Comparison of ENCODE assay signal across 14 cellular contexts in genomic region chr5:118592678-118593328, GRCh38.
DNase-seq lines count a peak whose midpoint lies in the region; TF ChIP-seq lines count a peak whose summit lies in the region.
"Had no signal": no experiment of that assay in that cellular context is flagged by ENCODE, and none has a peak within 500 bp of the region (broad histone marks: within the 10 kb centered on the region; RNA-seq: fewer than 3 reads in every experiment).

No MANE protein-coding gene starts in this region.

- no peaks in the 10 kb centered on the region for H3K36me3 ChIP-seq in osteoblast (ENCODE audit: insufficient read depth, low read length)
- no peaks in the 10 kb centered on the region for H3K36me3 ChIP-seq in Karpas-422 (ENCODE audit: insufficient read depth, low read length)
- H3K36me3 ChIP-seq: esophagus squamous epithelium had no signal

- H2AK5ac ChIP-seq in H9 (ENCODE audit: insufficient read length, low read length), result no peak overlapping the region

- no peaks in the 10 kb centered on the region for H3K27me3 Mint-ChIP-seq in H9 (ENCODE audit: low read depth)
- H3K27me3 Mint-ChIP-seq: memory B cell had no signal

- no peak overlapping the region for H4K91ac ChIP-seq in H9 (ENCODE audit: insufficient read length, low read depth, low read length)

- H4K5ac ChIP-seq in H9 (ENCODE audit: insufficient read length, low read depth, low read length), result no peak overlapping the region

- WGBS in H9 (ENCODE audit: extremely low coverage, insufficient read length, low lambda C conversion rate), result no CpG with 5 or more reads among the region's 4 CpGs

- H2BK120ac ChIP-seq in H9 (ENCODE audit: low read depth, low read length, poor library complexity, severe bottlenecking), result no peak overlapping the region

- no peak overlapping the region for H4K8ac ChIP-seq in H9 (replicated peaks; ENCODE audit: insufficient read length, low read depth, low read length)

- no peak overlapping the region for H2BK20ac ChIP-seq in H9 (ENCODE audit: low read depth, low read length, poor library complexity, severe bottlenecking)

- H3K27ac Mint-ChIP-seq in H9, result no peak overlapping the region
- H3K27ac Mint-ChIP-seq: memory B cell had no signal

- no peaks in the 10 kb centered on the region for H3K9me2 ChIP-seq in Karpas-422 (replicated peaks; ENCODE audit: insufficient read depth, low read length)

- no peaks in the 10 kb centered on the region for H3K4me1 Mint-ChIP-seq in H9
- H3K4me1 Mint-ChIP-seq: memory B cell had no signal

- H3K27ac ChIP-seq in H9 (ENCODE audit: insufficient read length, low read depth, low read length), result no peak overlapping the region
- H3K27ac ChIP-seq in osteoblast (ENCODE audit: low read depth, low read length), result no peak overlapping the region
- H3K27ac ChIP-seq in Karpas-422 (ENCODE audit: low read length), result no peak overlapping the region
- H3K27ac ChIP-seq: esophagus squamous epithelium had no signal

- H3K4me1 ChIP-seq in H9 (ENCODE audit: insufficient read depth, low read length) (no peaks in the 10 kb centered on the region), osteoblast (ENCODE audit: insufficient read depth, low read length) (no peaks in the 10 kb centered on the region), Karpas-422 (ENCODE audit: low read length) (no peaks in the 10 kb centered on the region)
- H3K4me1 ChIP-seq: esophagus squamous epithelium had no signal

- no peak overlapping the region for H3K4me3 ChIP-seq in astrocyte of the cerebellum (ENCODE audit: low read depth, low read length)
- H3K4me3 ChIP-seq in osteoblast (ENCODE audit: insufficient read depth, low read length), result no peak overlapping the region
- no peak overlapping the region for H3K4me3 ChIP-seq in Karpas-422 (ENCODE audit: low read length)
- H3K4me3 ChIP-seq: esophagus squamous epithelium had no signal

- no peaks in the 10 kb centered on the region for H3K79me2 ChIP-seq in H9 (ENCODE audit: insufficient read depth, low read length)
- no peaks in the 10 kb centered on the region for H3K79me2 ChIP-seq in osteoblast (ENCODE audit: insufficient read depth, low read length)
- H3K79me2 ChIP-seq in Karpas-422 (ENCODE audit: low read length), result no peaks in the 10 kb centered on the region

- H3K9me3 Mint-ChIP-seq in H9, result no peaks in the 10 kb centered on the region; a peak in 1 of 5 replicates
- H3K9me3 Mint-ChIP-seq: memory B cell had no signal

- H3K27me3 ChIP-seq in H9 (ENCODE audit: insufficient read depth, low read length) (no peaks in the 10 kb centered on the region), osteoblast (ENCODE audit: insufficient read depth, low read length) (no peaks in the 10 kb centered on the region), Karpas-422 (ENCODE audit: low read length) (no peaks in the 10 kb centered on the region)
- H3K27me3 ChIP-seq: esophagus squamous epithelium had no signal

- H2BK12ac ChIP-seq in H9 (ENCODE audit: insufficient read length, low read depth, low read length), result no peak overlapping the region

- no peak overlapping the region for H3K9ac ChIP-seq in H9 (ENCODE audit: extremely low read depth, insufficient read length, low read length)
- H3K9ac ChIP-seq in Karpas-422 (ENCODE audit: low read length), result no peak overlapping the region

- H2BK15ac ChIP-seq in H9 (ENCODE audit: low read depth, low read length), result no peak overlapping the region

- H4K20me1 ChIP-seq in H9 (ENCODE audit: control insufficient read depth, insufficient read depth, insufficient read length) (no peaks in the 10 kb centered on the region), osteoblast (ENCODE audit: insufficient read depth, low read length) (no peaks in the 10 kb centered on the region), Karpas-422 (ENCODE audit: insufficient read depth, low read depth, low read length) (no peaks in the 10 kb centered on the region)

- H3T11ph ChIP-seq in H9 (ENCODE audit: low read length), result no peak overlapping the region

- H3K9me3 ChIP-seq in H9 (ENCODE audit: control insufficient read depth, low read depth, low read length) (no peaks in the 10 kb centered on the region), osteoblast (ENCODE audit: low read depth, low read length) (no peaks in the 10 kb centered on the region), Karpas-422 (ENCODE audit: low read length) (no peaks in the 10 kb centered on the region)
- H3K9me3 ChIP-seq: esophagus squamous epithelium had no signal

- H3K36me3 Mint-ChIP-seq in H9 (ENCODE audit: insufficient read depth in 1 of 3, low read depth in 3 of 3), result no peaks in the 10 kb centered on the region
- H3K36me3 Mint-ChIP-seq: memory B cell had no signal

- H2BK5ac ChIP-seq in H9 (ENCODE audit: insufficient read length, low read length), result no peak overlapping the region

- H3K56ac ChIP-seq in H9 (ENCODE audit: insufficient read length, low read depth, low read length), result no peak overlapping the region

- no peak overlapping the region for H3K23ac ChIP-seq in H9 (ENCODE audit: insufficient read length, low read depth, low read length)

- no peak overlapping the region for H3K4me3 Mint-ChIP-seq in H9
- H3K4me3 Mint-ChIP-seq: memory B cell had no signal

- in situ Hi-C loops in astrocyte of the cerebellum (cut with HindIII; ENCODE audit: low sequenced_read_pairs), result no loop called here

- DNase-seq in DMS 273 (lab: John Stamatoyannopoulos, UW; ENCODE audit: unreplicated experiment) (peak; percentile 35), DMS 273 treated with DMSO at 0.1 percent for 48 hours (lab: John Stamatoyannopoulos, UW) (no peak), H9 (no peak), astrocyte of the cerebellum (ENCODE audit: low read depth) (no peak), osteoblast (ENCODE audit: insufficient read length, low spot score, missing footprints) (no peak), SKM-1 treated with dmso at 0.1 percent for 144 hours (lab: John Stamatoyannopoulos, UW; ENCODE audit: unreplicated experiment) (no peak), Karpas-422 (no peak)
- DNase-seq in stimulated activated CD4-positive, alpha-beta T cell treated with anti-CD3 and anti-CD28 coated beads, Interleukin-1b, Interleukin-23, amount 100 ng/mL, for 48 hours, result no peak
- DNase-seq: activated CD4-positive, alpha-beta T cell treated with anti-CD3 and anti-CD28 coated beads for 48 hours; activated T-cell treated with anti-CD3 and anti-CD28 coated beads, Interleukin-2, amount 50 U/mL, for 48 hours; Calu3; cortex of kidney; esophagus squamous epithelium had no signal

- no peak overlapping the region for H3K4me2 ChIP-seq in H9 (ENCODE audit: insufficient read depth, insufficient read length, low read length)
- H3K4me2 ChIP-seq in osteoblast (ENCODE audit: insufficient read depth, low read length), result no peak overlapping the region
- no peak overlapping the region for H3K4me2 ChIP-seq in Karpas-422 (ENCODE audit: low read depth, low read length, poor library complexity, severe bottlenecking)

- H3K4ac ChIP-seq in H9 (ENCODE audit: low read depth, low read length), result no peak overlapping the region

- no peaks in the 10 kb centered on the region for H3K79me1 ChIP-seq in H9 (ENCODE audit: insufficient read depth, low read depth, low read length, poor library complexity, severe bottlenecking)

- H3K18ac ChIP-seq in H9 (ENCODE audit: insufficient read length, low read depth, low read length), result no peak overlapping the region

- H3K14ac ChIP-seq in H9 (ENCODE audit: insufficient read depth, low read length), result no peak overlapping the region

- no peak overlapping the region for H2AFZ ChIP-seq in H9 (ENCODE audit: low read length)
- H2AFZ ChIP-seq in osteoblast (ENCODE audit: low read length), result no peak overlapping the region
- no peak overlapping the region for H2AFZ ChIP-seq in Karpas-422 (ENCODE audit: low read length)

- H3K23me2 ChIP-seq in H9 (ENCODE audit: insufficient read length, low read depth, low read length, poor library complexity, severe bottlenecking), result no peaks in the 10 kb centered on the region

- TF ChIP-seq CTCF in H9 (conservative IDR thresholded peaks at IDR 0.05) (peak; percentile 60), astrocyte of the cerebellum (IDR thresholded peaks at IDR 0.05; ENCODE audit: low read depth, low read length, missing control alignments) (peak; percentile 30), osteoblast (IDR thresholded peaks at IDR 0.05; ENCODE audit: extremely low read depth, low read depth, low read length) (peak; percentile 16)
